Comparison of ENCODE assay signal across 25 cellular contexts in genomic region chr10:77377034-77377433, GRCh38.
A peak's percentile ranks its signal among the peaks of the same experiment; 100 is the strongest.
DNase-seq lines count a peak whose midpoint lies in the region; ATAC-seq and TF ChIP-seq lines count a peak whose summit lies in the region.
"Had no signal": no experiment of that assay in that cellular context is flagged by ENCODE, and none has a peak within 500 bp of the region (broad histone marks: within the 10 kb centered on the region; RNA-seq: fewer than 3 reads in every experiment).

No MANE protein-coding gene starts in this region.

- no peak overlapping the region for H2AK5ac ChIP-seq in neuronal stem cell (ENCODE audit: low read depth, low read length)

- H4K8ac ChIP-seq in neuronal stem cell (ENCODE audit: low read depth, low read length): no peak overlapping the region

- H2BK15ac ChIP-seq in neuronal stem cell (ENCODE audit: low read length): no peak overlapping the region

- no peaks in the 10 kb centered on the region for H3K9me2 ChIP-seq in PC-3 (replicated peaks; ENCODE audit: low read length)

- no peak overlapping the region for H2BK5ac ChIP-seq in neuronal stem cell (ENCODE audit: low read length)

- H3F3A ChIP-seq in PC-3 (ENCODE audit: low read length, unreplicated experiment): no peaks in the 10 kb centered on the region

- POLR2A ChIA-PET in PC-3 (lab: Charles Lee; ENCODE audit: unreplicated experiment): interaction anchor here (0.5 to 0.6 kb wide), 2 partner anchors 16 to 258 kb away, joined by 3 to 5 read pairs; no protein-coding TSS in a partner anchor

- no peak for TF ChIP-seq CTCF in PC-3 (conservative IDR thresholded peaks at IDR 0.05; ENCODE audit: low read depth, low read length)
- TF ChIP-seq CTCF in parathyroid adenoma (IDR thresholded peaks at IDR 0.05): no peak

- no peak for TF ChIP-seq POLR2A in erythroblast (IDR thresholded peaks at IDR 0.05; ENCODE audit: low read length)

- H3K27me3 ChIP-seq in PC-3 (ENCODE audit: low read length): no peaks in the 10 kb centered on the region
- H3K27me3 ChIP-seq in parathyroid adenoma (ENCODE audit: control insufficient read depth, insufficient read depth, low read length): no peaks in the 10 kb centered on the region
- H3K27me3 ChIP-seq in neuronal stem cell (ENCODE audit: control insufficient read depth in 3 of 3, insufficient read depth in 3 of 3, low read depth in 1 of 3, low read length in 3 of 3): no peaks in the 10 kb centered on the region
- H3K27me3 ChIP-seq: dorsolateral prefrontal cortex, vagina had no signal

- no CpG with 5 or more reads among the region's 5 CpGs for WGBS in neuronal stem cell (ENCODE audit: extremely low coverage in 2 of 2, insufficient read length in 2 of 2, insufficient replicate concordance in 1 of 2), 2 donors

- no peak; the same call in 1 of the 2 replicates for ATAC-seq in PC-3
- peak; percentile 28 for ATAC-seq in esophagus mucosa
- ATAC-seq in HG02642 (IDR thresholded peaks at IDR 0.05; ENCODE audit: poor library complexity, unreplicated experiment): no peak
- ATAC-seq: natural killer cell treated with Interleukin-12 subunit alpha and Interleukin-12 subunit beta and Interleukin-15 and Interleukin-18, amount 100 ng/mL, for 72 hours had no signal

- H3K4me2 ChIP-seq in PC-3 (ENCODE audit: low read length): no peak overlapping the region
- H3K4me2 ChIP-seq in parathyroid adenoma (ENCODE audit: low read length): no peak overlapping the region
- H3K4me2 ChIP-seq in neuronal stem cell (ENCODE audit: insufficient read depth, low read length, poor library complexity, severe bottlenecking): no peak overlapping the region

- no peak overlapping the region for H3K23ac ChIP-seq in neuronal stem cell (ENCODE audit: low read depth, low read length, poor library complexity)

- intact Hi-C loops in PC-3 (cut with micrococcal nuclease): no loop called here

- H3K27ac ChIP-seq in PC-3 (ENCODE audit: low read length) (no peak overlapping the region), parathyroid adenoma (no peak overlapping the region), neuronal stem cell (replicated peaks; ENCODE audit: low read length) (no peak overlapping the region)
- H3K27ac ChIP-seq: cardiac muscle cell, dorsolateral prefrontal cortex, vagina, VCaP had no signal

- no peak overlapping the region for H3K14ac ChIP-seq in neuronal stem cell (ENCODE audit: low read length)

- H3K36me3 ChIP-seq in PC-3 (ENCODE audit: low read depth, low read length) (peaks cover 13% of the 10 kb centered on the region), parathyroid adenoma (ENCODE audit: control insufficient read depth, insufficient read depth, low read length) (no peaks in the 10 kb centered on the region), neuronal stem cell (replicated peaks in 1 of 2; ENCODE audit: control insufficient read depth in 2 of 2, insufficient read depth in 2 of 2, low read length in 2 of 2) (no peaks in the 10 kb centered on the region)
- H3K36me3 ChIP-seq: cardiac muscle cell, vagina had no signal

- no peaks in the 10 kb centered on the region for H3K9me3 ChIP-seq in PC-3 (ENCODE audit: low read length)
- no peaks in the 10 kb centered on the region for H3K9me3 ChIP-seq in parathyroid adenoma (ENCODE audit: control insufficient read depth, low read length)
- H3K9me3 ChIP-seq in neuronal stem cell (replicated peaks in 1 of 2; ENCODE audit: control insufficient read depth in 2 of 2, insufficient read depth in 1 of 2, low read depth in 1 of 2, low read length in 2 of 2): no peaks in the 10 kb centered on the region
- H3K9me3 ChIP-seq: Caco-2, vagina had no signal

- H3K9ac ChIP-seq in PC-3 (ENCODE audit: low read length): no peak overlapping the region
- no peak overlapping the region for H3K9ac ChIP-seq in parathyroid adenoma
- H3K9ac ChIP-seq in neuronal stem cell (ENCODE audit: low read depth, low read length, poor library complexity): no peak overlapping the region

- H4K20me1 ChIP-seq in PC-3 (ENCODE audit: low read length): no peaks in the 10 kb centered on the region

- H3K4me1 ChIP-seq in PC-3 (ENCODE audit: insufficient read depth, low read length): peaks cover 9% of the 10 kb centered on the region
- H3K4me1 ChIP-seq in parathyroid adenoma: peaks cover 3% of the 10 kb centered on the region
- no peaks in the 10 kb centered on the region for H3K4me1 ChIP-seq in neuronal stem cell (ENCODE audit: control insufficient read depth in 2 of 2, insufficient read depth in 1 of 2, low read depth in 1 of 2, low read length in 2 of 2)
- H3K4me1 ChIP-seq: vagina had no signal

- H3K18ac ChIP-seq in neuronal stem cell (ENCODE audit: low read length): no peak overlapping the region

- no peak overlapping the region for H3K4ac ChIP-seq in neuronal stem cell (ENCODE audit: low read length)

- no peak overlapping the region for H4K91ac ChIP-seq in neuronal stem cell (ENCODE audit: low read depth, low read length, poor library complexity)

- H3K4me3 ChIP-seq in PC-3 (ENCODE audit: low read length) (no peak overlapping the region), parathyroid adenoma (ENCODE audit: low read depth, low read length) (no peak overlapping the region), neuronal stem cell (ENCODE audit: low read length in 2 of 2) (no peak overlapping the region)
- H3K4me3 ChIP-seq: cardiac muscle cell, dorsolateral prefrontal cortex, GM12878, vagina had no signal

- no peaks in the 10 kb centered on the region for H3K79me2 ChIP-seq in PC-3 (ENCODE audit: low read length)
- no peaks in the 10 kb centered on the region for H3K79me2 ChIP-seq in parathyroid adenoma

- no peak overlapping the region for H2BK12ac ChIP-seq in neuronal stem cell (ENCODE audit: low read length)

- BruUV-seq in PC-3 (replicated peaks; lab: Mats Ljungman, UMichigan): no TSS peak

- H2AFZ ChIP-seq in PC-3 (ENCODE audit: low read length): no peak overlapping the region
- H2AFZ ChIP-seq in parathyroid adenoma: peak overlapping the region; percentile 11
- H2AFZ ChIP-seq in neuronal stem cell (ENCODE audit: low read length): no peak overlapping the region

- no peaks in the 10 kb centered on the region for H3K79me1 ChIP-seq in neuronal stem cell (ENCODE audit: low read depth, low read length)

- CTCF ChIA-PET in PC-3 (lab: Charles Lee): no interaction called here

- H2BK120ac ChIP-seq in neuronal stem cell (ENCODE audit: low read depth, low read length): no peak overlapping the region

- DNase-seq in ELR (ENCODE audit: low read depth) (peak; percentile 59), PC-3 (peak; percentile 48), erythroblast (lab: John Stamatoyannopoulos, UW) (no peak), neuronal stem cell (ENCODE audit: low spot score) (no peak)
- DNase-seq in activated CD4-positive, alpha-beta T cell treated with anti-CD3 and anti-CD28 coated beads, Interleukin-2, amount 50 U/mL, for 1 hour: no peak
- DNase-seq: activated CD4-positive, alpha-beta T cell treated with anti-CD3 and anti-CD28 coated beads, Interleukin-2, amount 10 ng/mL, durations not matched to agents 7 days and 5 days; activated naive CD4-positive, alpha-beta T cell treated with anti-CD3 and anti-CD28 coated beads, Interleukin-2, amount 10 ng/mL, durations not matched to agents 7 days and 5 days; amygdala; C1 segment of cervical spinal cord; Caco-2; DMS79; dorsolateral prefrontal cortex; head of caudate nucleus; Kasumi-1; NCI-H1092; NCI-H187 treated with DMSO at 0.1 percent for 48 hours; NCI-H526 treated with DMSO at 0.1 percent for 48 hours had no signal

Comparison
In these comparisons a context has a peak if more than half of its experiments do, and no peak if none do; other contexts are left out.
1. DNase-seq: peak in ELR (single experiment) and PC-3 (single experiment); none in erythroblast (0 of 2), neuronal stem cell (single experiment) and activated CD4-positive, alpha-beta T cell treated with anti-CD3 and anti-CD28 coated beads, Interleukin-2, amount 50 U/mL, for 1 hour (single experiment).